In the genomic region with DNA sequence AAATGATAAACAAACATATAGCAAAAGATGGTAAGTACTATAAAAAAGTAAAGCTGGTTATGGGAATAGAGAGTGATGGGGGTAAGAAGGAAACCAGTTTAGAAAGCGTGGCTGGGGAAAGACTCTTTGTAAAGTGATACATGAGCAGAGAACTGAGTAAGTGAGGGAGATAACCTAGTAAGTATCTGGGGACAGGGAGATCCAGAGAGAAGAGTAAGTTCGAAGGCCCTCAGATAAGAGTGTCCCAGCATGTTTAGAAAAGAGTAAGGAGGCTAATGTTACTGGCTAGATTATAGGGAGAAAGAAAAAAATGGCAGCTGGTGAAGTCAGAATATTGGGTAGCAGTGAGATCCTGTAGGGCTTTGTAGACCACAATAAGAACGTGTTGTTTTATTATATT, we compare ENCODE assay signal across 27 cellular contexts.
"Had no signal": no experiment of that assay in that cellular context is flagged by ENCODE, and none has a peak within 500 bp of the region (broad histone marks: within the 10 kb centered on the region; RNA-seq: fewer than 3 reads in every experiment).

No MANE protein-coding gene starts in this region.

- H3K27me3 ChIP-seq: colonic mucosa had no signal

- H3K9me3 Mint-ChIP-seq: activated naive CD8-positive, alpha-beta T cell treated with anti-CD3 and anti-CD28 coated beads, Interleukin-2, amount 10 ng/mL, durations not matched to agents 7 days and 5 days; WTC11 had no signal

- H3K4me3 Mint-ChIP-seq: activated CD8-positive, alpha-beta T cell treated with anti-CD3 and anti-CD28 coated beads, Interleukin-2, amount 10 ng/mL, durations not matched to agents 7 days and 5 days; activated naive CD8-positive, alpha-beta T cell treated with anti-CD3 and anti-CD28 coated beads, Interleukin-2, amount 10 ng/mL, durations not matched to agents 7 days and 5 days; T-helper 17 cell; WTC11 had no signal

- H2AFZ ChIP-seq: PC-9 had no signal

- DNase-seq: activated CD4-positive, alpha-beta T cell treated with anti-CD3 and anti-CD28 coated beads for 48 hours; activated CD4-positive, alpha-beta T cell treated with anti-CD3 and anti-CD28 coated beads, Interleukin-2, amount 50 U/mL, for 4 hours; activated CD4-positive, CD25-positive, alpha-beta regulatory T cell treated with anti-CD3 and anti-CD28 coated beads, Interleukin-2, amount 50 U/mL, for 72 hours; activated CD8-positive, alpha-beta memory T cell treated with anti-CD3 and anti-CD28 coated beads, Interleukin-2, amount 50 U/mL, for 48 hours; activated CD8-positive, alpha-beta T cell treated with anti-CD3 and anti-CD28 coated beads, Interleukin-2, amount 10 ng/mL, durations not matched to agents 7 days and 5 days; activated effector memory CD4-positive, alpha-beta T cell treated with Interleukin-2 at 50 U/mL for 16 hours; activated naive CD4-positive, alpha-beta T cell; activated naive CD8-positive, alpha-beta T cell treated with anti-CD3 and anti-CD28 coated beads, Interleukin-2, amount 10 ng/mL, durations not matched to agents 7 days and 5 days; activated T-cell treated with anti-CD3 and anti-CD28 coated beads, Interleukin-2, amount 50 U/mL, for 1 hour; adrenal gland; anterior cingulate cortex; colonic mucosa; Kasumi-1; NCI-H1048; NCI-H1417; NCI-H1930; NCI-H2107; NCI-H345; NCI-H510A; NCI-H526 treated with DMSO at 0.1 percent for 48 hours; NCI-H82; NK-92 treated with Interleukin-12 subunit alpha and Interleukin-12 subunit beta, amount 100 ng/mL, for 24 hours; PC-9; SHP77 treated with DMSO at 0.1 percent for 48 hours; T-helper 17 cell; T-helper 9 cell had no signal

- H3K27ac ChIP-seq: adrenal gland, colonic mucosa, PC-9 had no signal

- H3K4me1 Mint-ChIP-seq: WTC11 had no signal

- H3K27ac Mint-ChIP-seq: activated CD8-positive, alpha-beta T cell treated with anti-CD3 and anti-CD28 coated beads, Interleukin-2, amount 10 ng/mL, durations not matched to agents 7 days and 5 days; activated naive CD8-positive, alpha-beta T cell treated with anti-CD3 and anti-CD28 coated beads, Interleukin-2, amount 10 ng/mL, durations not matched to agents 7 days and 5 days; WTC11 had no signal

- H3K36me3 Mint-ChIP-seq: WTC11 had no signal

- H3K4me1 ChIP-seq: adrenal gland, colonic mucosa had no signal

- H3K27me3 Mint-ChIP-seq: activated naive CD8-positive, alpha-beta T cell treated with anti-CD3 and anti-CD28 coated beads, Interleukin-2, amount 10 ng/mL, durations not matched to agents 7 days and 5 days; T-helper 17 cell had no signal

- H3K36me3 ChIP-seq: adrenal gland, colonic mucosa had no signal

- ATAC-seq: activated CD8-positive, alpha-beta T cell treated with anti-CD3 and anti-CD28 coated beads, Interleukin-2, amount 10 ng/mL, durations not matched to agents 7 days and 5 days; T-helper 17 cell; WTC11 had no signal

- H3K4me3 ChIP-seq: adrenal gland, colonic mucosa, PC-9 had no signal

- H3K4me2 ChIP-seq: PC-9 had no signal

- H3K9me3 ChIP-seq: adrenal gland, colonic mucosa had no signal
